In genomic region chr5:56740000-56740399, GRCh38 we compare ENCODE assay signal across 24 cellular contexts.
"Had no signal": no experiment of that assay in that cellular context is flagged by ENCODE, and none has a peak within 500 bp of the region (broad histone marks: within the 10 kb centered on the region; RNA-seq: fewer than 3 reads in every experiment).

No MANE protein-coding gene starts in this region.

- H3K27ac ChIP-seq: esophagus muscularis mucosa, left lung, lower lobe of right lung, right lobe of liver, testis, transverse colon had no signal

- H3K36me3 ChIP-seq: esophagus muscularis mucosa, left lung, lower lobe of right lung, right lobe of liver, transverse colon had no signal

- H3K9me3 ChIP-seq: esophagus muscularis mucosa, left lung, lower lobe of right lung, mucosa of descending colon, right lobe of liver, testis, transverse colon had no signal

- H3K4me1 ChIP-seq: right lobe of liver, testis, transverse colon had no signal

- H3K4me3 ChIP-seq: esophagus muscularis mucosa, left lung, lower lobe of right lung, mucosa of descending colon, right lobe of liver, testis, transverse colon had no signal

- H3K9me3 Mint-ChIP-seq: activated B cell treated with CpG ODN at 0.5 μM for 24 hours; activated T-cell treated with anti-CD3 and anti-CD28 coated beads, Interleukin-2, amount 50 U/mL, for 4 hours; effector memory CD8-positive, alpha-beta T cell; nephron had no signal

- FAIRE-seq: frontal cortex, islet of Langerhans had no signal

- H3K27me3 ChIP-seq: esophagus muscularis mucosa, left lung, right lobe of liver, testis, transverse colon had no signal

- DNase-seq: activated B cell treated with CpG ODN at 0.5 μM for 24 hours; activated CD4-positive, alpha-beta T cell treated with anti-CD3 and anti-CD28 coated beads, Interleukin-2, amount 50 U/mL, for 1 hour; activated CD8-positive, alpha-beta T cell treated with anti-CD3 and anti-CD28 coated beads for 36 hours; activated gamma-delta T cell treated with Interleukin-2 at 50 U/mL for 16 hours; activated naive CD4-positive, alpha-beta T cell treated with anti-CD3 and anti-CD28 coated beads, Interleukin-2, amount 50 U/mL, for 16 hours; activated T-cell treated with anti-CD3 and anti-CD28 coated beads, Interleukin-2, amount 50 U/mL, for 4 hours; amygdala; central memory CD4-positive, alpha-beta T cell; effector memory CD8-positive, alpha-beta T cell; left lung; lower lobe of right lung; mucosa of descending colon; posterior cingulate gyrus; right lobe of liver; stimulated activated CD4-positive, alpha-beta T cell treated with anti-CD3 and anti-CD28 coated beads, Interleukin-2, amount 100 ng/mL, for 48 hours; stimulated activated naive CD8-positive, alpha-beta T cell treated with anti-CD3 and anti-CD28 coated beads, Interleukin-15, Interleukin-2, amounts not matched to agents 100 U/mL and 50 U/mL, for 24 hours; testis; transverse colon had no signal

- H3K27me3 Mint-ChIP-seq: activated B cell treated with CpG ODN at 0.5 μM for 24 hours; activated CD8-positive, alpha-beta T cell treated with anti-CD3 and anti-CD28 coated beads for 36 hours; activated T-helper 17 cell treated with anti-CD3 and anti-CD28 coated beads, Interleukin-2, amount 50 U/mL, for 72 hours; dendritic cell treated with granulocyte-macrophage colony-stimulating factor and Interleukin-4, amounts not matched to agents 40 ng/mL and 50 ng/mL, for 4 days had no signal

- H3K4me3 Mint-ChIP-seq: activated B cell treated with CpG ODN at 0.5 μM for 24 hours; activated CD8-positive, alpha-beta T cell treated with anti-CD3 and anti-CD28 coated beads for 36 hours; activated T-cell treated with anti-CD3 and anti-CD28 coated beads, Interleukin-2, amount 50 U/mL, for 4 hours; activated T-helper 17 cell treated with anti-CD3 and anti-CD28 coated beads, Interleukin-2, amount 50 U/mL, for 72 hours; dendritic cell treated with granulocyte-macrophage colony-stimulating factor and Interleukin-4, amounts not matched to agents 40 ng/mL and 50 ng/mL, for 4 days; effector memory CD8-positive, alpha-beta T cell; nephron had no signal

- H3K27ac Mint-ChIP-seq: activated B cell treated with CpG ODN at 0.5 μM for 24 hours; activated CD8-positive, alpha-beta T cell treated with anti-CD3 and anti-CD28 coated beads for 36 hours; activated T-helper 17 cell treated with anti-CD3 and anti-CD28 coated beads, Interleukin-2, amount 50 U/mL, for 72 hours; effector memory CD8-positive, alpha-beta T cell; nephron had no signal
